32 cellular contexts compared by ENCODE assay signal in the genomic region with DNA sequence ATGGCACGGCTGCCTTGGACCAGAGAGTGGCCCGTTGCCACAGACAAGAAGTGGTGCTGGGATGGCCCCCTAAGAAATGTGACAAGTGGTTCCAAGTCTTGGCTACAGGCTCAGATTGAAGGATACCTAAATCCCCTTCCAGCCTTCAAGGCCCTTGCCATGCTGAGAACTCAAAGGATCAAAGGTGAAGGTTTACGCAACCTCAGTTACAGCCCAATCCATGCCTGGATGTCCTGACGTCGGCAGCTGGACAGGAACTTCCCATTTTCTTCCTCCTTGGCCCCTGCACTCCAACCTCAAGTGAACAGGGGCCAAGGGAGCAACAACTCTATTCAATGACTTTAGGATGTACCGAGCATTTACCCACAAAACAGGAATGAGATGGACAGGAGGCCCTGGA.
"Had no signal": no experiment of that assay in that cellular context is flagged by ENCODE, and none has a peak within 500 bp of the region (broad histone marks: within the 10 kb centered on the region; RNA-seq: fewer than 3 reads in every experiment).

No MANE protein-coding gene starts in this region.

- H3K4me1 ChIP-seq: left lung, lower lobe of right lung, neural progenitor cell, prostate gland, sigmoid colon, stomach, testis, thyroid gland, transverse colon, upper lobe of left lung, vagina had no signal

- H3K27ac ChIP-seq: left lung, lower lobe of right lung, neural progenitor cell, ovary, prostate gland, sigmoid colon, stomach, testis, thyroid gland, transverse colon, upper lobe of left lung, vagina had no signal

- H3K36me3 ChIP-seq: left lung, lower lobe of right lung, neural progenitor cell, ovary, prostate gland, sigmoid colon, stomach, thyroid gland, transverse colon, upper lobe of left lung, vagina had no signal

- H3K4me3 ChIP-seq: left lung, lower lobe of right lung, neural progenitor cell, ovary, prostate gland, sigmoid colon, smooth muscle cell, stomach, testis, thyroid gland, transverse colon, upper lobe of left lung, vagina had no signal

- H3K9me3 ChIP-seq: left lung, lower lobe of right lung, ovary, prostate gland, sigmoid colon, stomach, testis, thyroid gland, transverse colon, upper lobe of left lung, vagina had no signal

- FAIRE-seq: islet of Langerhans, kidney had no signal

- H3K4me1 Mint-ChIP-seq: immature natural killer cell; mesothelial cell of epicardium; natural killer cell; nephron progenitor cell; neural progenitor cell; stimulated activated naive B cell treated with anti-CD40 and anti-IgM and Interleukin-4, amounts not matched to agents 10 μg/mL and 1 μg/mL and 100 μg/mL, for 72 hours had no signal

- H3K36me3 Mint-ChIP-seq: immature natural killer cell, mesothelial cell of epicardium, naive B cell, natural killer cell, neural progenitor cell had no signal

- H3K4me3 Mint-ChIP-seq: immature natural killer cell; mesothelial cell of epicardium; naive B cell; natural killer cell; nephron progenitor cell; neural progenitor cell; stimulated activated naive B cell treated with anti-CD40 and anti-IgM and Interleukin-4, amounts not matched to agents 10 μg/mL and 1 μg/mL and 100 μg/mL, for 72 hours had no signal

- H3K9ac ChIP-seq: neural progenitor cell had no signal

- H2AFZ ChIP-seq: neural progenitor cell had no signal

- H3K27ac Mint-ChIP-seq: immature natural killer cell; mesothelial cell of epicardium; natural killer cell; nephron progenitor cell; neural progenitor cell; stimulated activated naive B cell treated with anti-CD40 and anti-IgM and Interleukin-4, amounts not matched to agents 10 μg/mL and 1 μg/mL and 100 μg/mL, for 72 hours had no signal

- DNase-seq: hypothalamus; immature natural killer cell; kidney; left colon; left lung; lower lobe of right lung; mammary epithelial cell; mesenchymal stem cell; naive B cell; natural killer cell; nephron progenitor cell; ovary; retina; right cardiac atrium; sigmoid colon; stimulated activated CD4-positive, alpha-beta T cell treated with anti-CD3 and anti-CD28 coated beads, Interleukin-12 subunit alpha, Interleukin-12 subunit beta, amount 100 ng/mL, for 4 hours; stimulated activated CD4-positive, alpha-beta T cell treated with anti-CD3 and anti-CD28 coated beads, Interleukin-15, amount 100 ng/mL, for 24 hours; stimulated activated CD4-positive, alpha-beta T cell treated with anti-CD3 and anti-CD28 coated beads, Interleukin-2, amount 100 ng/mL, for 24 hours; stimulated activated CD4-positive, alpha-beta T cell treated with anti-CD3 and anti-CD28 coated beads, Interleukin-4, amount 100 ng/mL, for 1 hour; stimulated activated naive B cell treated with anti-CD40 and anti-IgM and Interleukin-4, amounts not matched to agents 10 μg/mL and 1 μg/mL and 100 μg/mL, for 72 hours; stimulated activated naive CD8-positive, alpha-beta T cell treated with anti-CD3 and anti-CD28 coated beads, Interleukin-15, Interleukin-2, amounts not matched to agents 100 U/mL and 50 U/mL, for 24 hours; stomach; testis; thyroid gland; transverse colon; upper lobe of left lung had no signal

- H3K4me2 ChIP-seq: neural progenitor cell, smooth muscle cell had no signal

- H3K27me3 ChIP-seq: neural progenitor cell, ovary, sigmoid colon, testis, thyroid gland, transverse colon, upper lobe of left lung, vagina had no signal

- H3K9me3 Mint-ChIP-seq: immature natural killer cell, mesothelial cell of epicardium, natural killer cell, nephron progenitor cell, neural progenitor cell had no signal

- ATAC-seq: left colon; left lung; lower lobe of right lung; natural killer cell; right cardiac atrium; stimulated activated naive B cell treated with anti-CD40 and anti-IgM and Interleukin-4, amounts not matched to agents 10 μg/mL and 1 μg/mL and 100 μg/mL, for 72 hours; stimulated activated naive CD8-positive, alpha-beta T cell treated with anti-CD3 and anti-CD28 coated beads, Interleukin-15, Interleukin-2, amounts not matched to agents 100 U/mL and 50 U/mL, for 24 hours had no signal
